In the genomic region with DNA sequence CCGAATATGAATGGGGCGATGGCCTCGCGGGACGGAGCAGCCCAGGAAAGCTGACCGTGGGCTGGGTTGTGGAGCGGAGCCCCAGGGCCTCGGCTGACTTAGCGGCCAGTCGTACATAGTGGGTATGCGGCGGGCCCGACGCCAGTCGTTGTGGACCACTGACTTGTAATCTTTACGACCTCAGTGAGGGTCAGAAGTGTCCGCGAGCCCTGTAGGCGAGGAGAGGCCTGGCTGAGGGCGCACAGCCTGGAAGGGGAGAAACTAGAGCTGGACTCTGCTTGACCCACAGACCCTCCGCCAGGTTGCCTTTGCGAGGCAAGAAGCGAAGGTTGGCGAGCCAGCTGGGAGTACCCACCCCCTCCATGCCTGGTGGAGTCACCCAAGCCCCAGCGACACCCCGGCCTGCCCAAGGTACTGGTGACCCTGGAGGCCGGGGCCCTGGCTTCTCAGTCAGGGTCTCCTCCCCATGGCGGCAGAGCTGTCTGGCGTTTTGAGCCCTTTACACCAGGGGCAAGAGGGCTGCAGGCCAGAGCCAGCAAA, we compare ENCODE assay signal across 8 cellular contexts. TPM values are rescaled to one million over a fixed set of nuclear protein-coding genes. Genes with fewer than 3 reads are reported as not detected.
A peak's percentile ranks its signal among the peaks of the same experiment; 100 is the strongest.
DNase-seq lines count a peak whose midpoint lies in the region; TF ChIP-seq lines count a peak whose summit lies in the region.

No MANE protein-coding gene starts in this region.

- H3K27ac ChIP-seq in HEK293 (ENCODE audit: extremely low read depth, low read depth, low read length) = peak overlapping the region; percentile 45

- no peak for TF ChIP-seq CTCF in HEK293 (tag by site-specific recombination; IDR thresholded peaks at IDR 0.05)
- no peak for TF ChIP-seq CTCF in WI38 (IDR thresholded peaks at IDR 0.05; ENCODE audit: low read depth, low read length)

- no peaks in the 10 kb centered on the region for H3K9me3 ChIP-seq in HEK293 (ENCODE audit: control insufficient read depth, insufficient read depth, low read depth, low read length)

- H3K36me3 ChIP-seq in HEK293 (ENCODE audit: control insufficient read depth in 2 of 2, insufficient read depth in 1 of 2, low read length in 2 of 2) = no peaks in the 10 kb centered on the region

- 0 out of 2 replicates have a peak, but pooled peaks cover 3% of the 10 kb centered on the region for H3K4me1 ChIP-seq in HEK293 (ENCODE audit: control insufficient read depth, insufficient read depth, low read length)

- CTCF ChIA-PET in HEK293 (lab: Yijun Ruan, JAX) = interaction anchor here (0.9 to 2.2 kb wide), 2 partner anchors 13 to 15 kb away, joined by 3 to 11 read pairs; no protein-coding TSS in a partner anchor

- H3K4me3 ChIP-seq in HEK293 (ENCODE audit: low read depth, low read length) (peak overlapping the region; percentile 81), WI38 (ENCODE audit: low read depth, low read length) (peak overlapping the region; percentile 87), skeletal muscle cell (ENCODE audit: low read depth, low read length) (peak overlapping the region; percentile 78)

- DNase-seq in cardiac septum (ENCODE audit: low spot score) (peak; percentile 76), skeletal muscle cell (ENCODE audit: low read depth) (no peak), NCI-H2107 treated with DMSO at 0.1 percent for 48 hours (lab: John Stamatoyannopoulos, UW; ENCODE audit: unreplicated experiment) (no peak), dermis blood vessel endothelial cell (no peak), 8988T (no peak)
- DNase-seq in activated effector memory CD4-positive, alpha-beta T cell treated with Interleukin-2 at 50 U/mL for 16 hours = no peak

- intact Hi-C loops in cardiac septum (cut with DNase I) = loop anchor here (5.0 kb wide), 1 partner anchor 176 kb away; no protein-coding TSS in a partner anchor

- POLR2A ChIA-PET in HEK293 (lab: Yijun Ruan, JAX) = interaction anchor here (0.6 to 1.4 kb wide), 2 partner anchors 12 to 24 kb away, joined by 3 to 4 read pairs; no protein-coding TSS in a partner anchor

TF ChIP-seq in HEK293, 187 proteins besides CTCF, POLR2A, EP300 and RAD21:
- TF ChIP-seq ZXDB (tag by site-specific recombination; IDR thresholded peaks at IDR 0.05) = no peak
- TF ChIP-seq ZNF19 (tag by site-specific recombination; IDR thresholded peaks at IDR 0.05; ENCODE audit: low read depth) = no peak
- TF ChIP-seq SP3 (tag by site-specific recombination; IDR thresholded peaks at IDR 0.05) = no peak
- TF ChIP-seq, protein P1, sequence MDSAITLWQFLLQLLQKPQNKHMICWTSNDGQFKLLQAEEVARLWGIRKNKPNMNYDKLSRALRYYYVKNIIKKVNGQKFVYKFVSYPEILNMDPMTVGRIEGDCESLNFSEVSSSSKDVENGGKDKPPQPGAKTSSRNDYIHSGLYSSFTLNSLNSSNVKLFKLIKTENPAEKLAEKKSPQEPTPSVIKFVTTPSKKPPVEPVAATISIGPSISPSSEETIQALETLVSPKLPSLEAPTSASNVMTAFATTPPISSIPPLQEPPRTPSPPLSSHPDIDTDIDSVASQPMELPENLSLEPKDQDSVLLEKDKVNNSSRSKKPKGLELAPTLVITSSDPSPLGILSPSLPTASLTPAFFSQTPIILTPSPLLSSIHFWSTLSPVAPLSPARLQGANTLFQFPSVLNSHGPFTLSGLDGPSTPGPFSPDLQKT (IDR thresholded peaks at IDR 0.05; ENCODE audit: borderline replicate concordance, low read depth, low read length) = no peak
- no peak for TF ChIP-seq ZNF747 (tag by site-specific recombination; IDR thresholded peaks at IDR 0.05)
- no peak for TF ChIP-seq ZNF416 (tag by site-specific recombination; IDR thresholded peaks at IDR 0.05)
- no peak for TF ChIP-seq ZFP41 (tag by site-specific recombination; IDR thresholded peaks at IDR 0.05; ENCODE audit: borderline replicate concordance)
- TF ChIP-seq, protein P2, sequence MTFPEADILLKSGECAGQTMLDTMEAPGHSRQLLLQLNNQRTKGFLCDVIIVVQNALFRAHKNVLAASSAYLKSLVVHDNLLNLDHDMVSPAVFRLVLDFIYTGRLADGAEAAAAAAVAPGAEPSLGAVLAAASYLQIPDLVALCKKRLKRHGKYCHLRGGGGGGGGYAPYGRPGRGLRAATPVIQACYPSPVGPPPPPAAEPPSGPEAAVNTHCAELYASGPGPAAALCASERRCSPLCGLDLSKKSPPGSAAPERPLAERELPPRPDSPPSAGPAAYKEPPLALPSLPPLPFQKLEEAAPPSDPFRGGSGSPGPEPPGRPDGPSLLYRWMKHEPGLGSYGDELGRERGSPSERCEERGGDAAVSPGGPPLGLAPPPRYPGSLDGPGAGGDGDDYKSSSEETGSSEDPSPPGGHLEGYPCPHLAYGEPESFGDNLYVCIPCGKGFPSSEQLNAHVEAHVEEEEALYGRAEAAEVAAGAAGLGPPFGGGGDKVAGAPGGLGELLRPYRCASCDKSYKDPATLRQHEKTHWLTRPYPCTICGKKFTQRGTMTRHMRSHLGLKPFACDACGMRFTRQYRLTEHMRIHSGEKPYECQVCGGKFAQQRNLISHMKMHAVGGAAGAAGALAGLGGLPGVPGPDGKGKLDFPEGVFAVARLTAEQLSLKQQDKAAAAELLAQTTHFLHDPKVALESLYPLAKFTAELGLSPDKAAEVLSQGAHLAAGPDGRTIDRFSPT (tag by site-specific recombination; IDR thresholded peaks at IDR 0.05) = peak; percentile 75; the same call in 1 of the 2 replicates

RNA-seq across cellular contexts. Expression of a gene that starts 15.6 kb away (rescaled TPM):
- total RNA-seq in cardiac septum = 575 TPM
- 564 and 1,322 TPM in 2 replicates for total RNA-seq in dermis blood vessel endothelial cell
